Comparison of ENCODE assay signal across 18 cellular contexts in the genomic region with DNA sequence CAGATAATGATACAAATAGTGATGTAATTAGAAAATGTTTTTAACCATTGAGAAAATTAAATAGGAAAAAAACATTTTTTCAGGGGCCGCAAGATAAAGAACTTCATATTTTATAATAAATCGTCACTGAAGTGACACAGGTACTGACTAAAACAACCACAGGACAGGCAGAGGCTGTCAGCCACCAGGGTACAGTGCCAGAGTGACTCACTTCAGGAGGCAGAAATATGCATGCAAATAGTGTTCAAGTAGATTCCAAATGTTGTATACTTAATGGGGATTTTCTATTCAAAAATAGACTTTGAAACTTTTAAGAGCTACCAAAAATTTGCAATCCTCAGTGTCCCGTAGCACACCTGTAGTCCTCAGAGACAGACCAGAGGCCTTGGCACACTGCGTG.
A peak's percentile ranks its signal among the peaks of the same experiment; 100 is the strongest.
DNase-seq lines count a peak whose midpoint lies in the region; ATAC-seq and TF ChIP-seq lines count a peak whose summit lies in the region.
"Had no signal": no experiment of that assay in that cellular context is flagged by ENCODE, and none has a peak within 500 bp of the region (broad histone marks: within the 10 kb centered on the region; RNA-seq: fewer than 3 reads in every experiment).

No MANE protein-coding gene starts in this region.

- no peak overlapping the region for H3K4me3 Mint-ChIP-seq in activated CD4-positive, alpha-beta memory T cell treated with anti-CD3 and anti-CD28 coated beads, Interleukin-2, amount 10 ng/mL, durations not matched to agents 7 days and 5 days
- H3K4me3 Mint-ChIP-seq: activated naive CD4-positive, alpha-beta T cell treated with anti-CD3 and anti-CD28 coated beads, Interleukin-2, amount 10 ng/mL, durations not matched to agents 7 days and 5 days; CD4-positive, alpha-beta T cell had no signal

- no peak overlapping the region for H3K27ac Mint-ChIP-seq in activated CD4-positive, alpha-beta memory T cell treated with anti-CD3 and anti-CD28 coated beads, Interleukin-2, amount 10 ng/mL, durations not matched to agents 7 days and 5 days
- H3K27ac Mint-ChIP-seq: activated naive CD4-positive, alpha-beta T cell treated with anti-CD3 and anti-CD28 coated beads, Interleukin-2, amount 10 ng/mL, durations not matched to agents 7 days and 5 days; CD4-positive, alpha-beta T cell had no signal

- H3K9me3 Mint-ChIP-seq in activated CD4-positive, alpha-beta memory T cell treated with anti-CD3 and anti-CD28 coated beads, Interleukin-2, amount 10 ng/mL, durations not matched to agents 7 days and 5 days: no peaks in the 10 kb centered on the region
- H3K9me3 Mint-ChIP-seq: activated naive CD4-positive, alpha-beta T cell treated with anti-CD3 and anti-CD28 coated beads, Interleukin-2, amount 10 ng/mL, durations not matched to agents 7 days and 5 days; CD4-positive, alpha-beta T cell had no signal

- H3K9me3 ChIP-seq in MG63: no peaks in the 10 kb centered on the region
- H3K9me3 ChIP-seq in upper lobe of right lung: no peaks in the 10 kb centered on the region
- no peaks in the 10 kb centered on the region for H3K9me3 ChIP-seq in body of pancreas
- H3K9me3 ChIP-seq: thoracic aorta had no signal

- intact Hi-C loops in upper lobe of right lung (cut with DNase I) (no loop called here), body of pancreas (cut with DNase I) (no loop called here)

- H3K36me3 ChIP-seq in MG63: no peaks in the 10 kb centered on the region
- no peaks in the 10 kb centered on the region for H3K36me3 ChIP-seq in upper lobe of right lung
- H3K36me3 ChIP-seq in body of pancreas (replicated peaks in 1 of 2; ENCODE audit: insufficient read depth in 1 of 2, low read depth in 2 of 2): no peaks in the 10 kb centered on the region
- H3K36me3 ChIP-seq: cardiac muscle cell, thoracic aorta had no signal

- no peaks in the 10 kb centered on the region for H3K4me1 Mint-ChIP-seq in activated CD4-positive, alpha-beta memory T cell treated with anti-CD3 and anti-CD28 coated beads, Interleukin-2, amount 10 ng/mL, durations not matched to agents 7 days and 5 days
- H3K4me1 Mint-ChIP-seq: activated naive CD4-positive, alpha-beta T cell treated with anti-CD3 and anti-CD28 coated beads, Interleukin-2, amount 10 ng/mL, durations not matched to agents 7 days and 5 days had no signal

- H3K4me1 ChIP-seq in upper lobe of right lung (no peaks in the 10 kb centered on the region), body of pancreas (no peaks in the 10 kb centered on the region)

- H3K4me3 ChIP-seq in MG63: no peak overlapping the region
- H3K4me3 ChIP-seq in upper lobe of right lung: no peak overlapping the region
- H3K4me3 ChIP-seq in body of pancreas: no peak overlapping the region
- H3K4me3 ChIP-seq: cardiac muscle cell, lung, thoracic aorta had no signal

- no peaks in the 10 kb centered on the region for H3K36me3 Mint-ChIP-seq in activated CD4-positive, alpha-beta memory T cell treated with anti-CD3 and anti-CD28 coated beads, Interleukin-2, amount 10 ng/mL, durations not matched to agents 7 days and 5 days (ENCODE audit: low read depth)
- H3K36me3 Mint-ChIP-seq: activated naive CD4-positive, alpha-beta T cell treated with anti-CD3 and anti-CD28 coated beads, Interleukin-2, amount 10 ng/mL, durations not matched to agents 7 days and 5 days had no signal

- CTCF ChIA-PET in activated CD4-positive, alpha-beta memory T cell treated with anti-CD3 and anti-CD28 coated beads, Interleukin-2, amount 10 ng/mL, durations not matched to agents 7 days and 5 days (lab: Charles Lee): interaction anchor here (1.5 kb wide), 1 partner anchor 9 kb away, joined by 4 read pairs; no protein-coding TSS in a partner anchor

- peak; percentile 14 for DNase-seq in MG63
- no peak for DNase-seq in upper lobe of right lung
- no peak for DNase-seq in activated CD4-positive, alpha-beta memory T cell treated with anti-CD3 and anti-CD28 coated beads, Interleukin-2, amount 10 ng/mL, durations not matched to agents 7 days and 5 days
- DNase-seq in body of pancreas: no peak
- DNase-seq: activated CD8-positive, alpha-beta memory T cell treated with anti-CD3 and anti-CD28 coated beads, Interleukin-2, amount 50 U/mL, for 4 hours; activated naive CD4-positive, alpha-beta T cell treated with anti-CD3 and anti-CD28 coated beads, Interleukin-2, amount 10 ng/mL, durations not matched to agents 7 days and 5 days; CD4-positive, alpha-beta T cell; effector CD8-positive, alpha-beta T cell; NCI-H1694; stimulated activated CD4-positive, alpha-beta T cell treated with anti-CD3 and anti-CD28 coated beads, Interleukin-2, amount 100 ng/mL, for 24 hours had no signal

- ATAC-seq in GM19397 (IDR thresholded peaks at IDR 0.05; ENCODE audit: unreplicated experiment) (peak; percentile 58), HG02798 (IDR thresholded peaks at IDR 0.05; ENCODE audit: poor library complexity, unreplicated experiment) (peak; percentile 72), upper lobe of right lung (peak; percentile 69), HG03108 (IDR thresholded peaks at IDR 0.05; ENCODE audit: unreplicated experiment) (no peak), body of pancreas (no peak)

- H3K27me3 ChIP-seq in MG63 (no peaks in the 10 kb centered on the region; the same call in 1 of the 2 replicates), upper lobe of right lung (no peaks in the 10 kb centered on the region), body of pancreas (no peaks in the 10 kb centered on the region)
- H3K27me3 ChIP-seq: cardiac muscle cell had no signal

- POLR2A ChIA-PET in activated CD4-positive, alpha-beta memory T cell treated with anti-CD3 and anti-CD28 coated beads, Interleukin-2, amount 10 ng/mL, durations not matched to agents 7 days and 5 days (lab: Charles Lee): no interaction called here

- TF ChIP-seq CTCF in upper lobe of right lung (IDR thresholded peaks at IDR 0.05) (no peak), body of pancreas (IDR thresholded peaks at IDR 0.05) (no peak)

- WGBS in body of pancreas, 2 donors: 84 to 87% methylated on average over 4 of the region's 4 CpGs

- H3K27ac ChIP-seq in upper lobe of right lung: no peak overlapping the region
- H3K27ac ChIP-seq in body of pancreas: no peak overlapping the region
- H3K27ac ChIP-seq: cardiac muscle cell, HL-60, thoracic aorta, VCaP had no signal

- TF ChIP-seq POLR2A in body of pancreas (IDR thresholded peaks at IDR 0.05): no peak

- peaks cover 14% of the 10 kb centered on the region for H3K27me3 Mint-ChIP-seq in activated CD4-positive, alpha-beta memory T cell treated with anti-CD3 and anti-CD28 coated beads, Interleukin-2, amount 10 ng/mL, durations not matched to agents 7 days and 5 days
- H3K27me3 Mint-ChIP-seq: CD4-positive, alpha-beta T cell had no signal

Comparison
In these comparisons a context has a peak if more than half of its experiments do, and no peak if none do; other contexts are left out.
1. ATAC-seq: peak in GM19397 (single experiment), HG02798 (single experiment) and upper lobe of right lung (single experiment); none in HG03108 (single experiment) and body of pancreas (single experiment).